14 cellular contexts compared by ENCODE assay signal in genomic region chr15:75123395-75123794, GRCh38.
A peak's percentile ranks its signal among the peaks of the same experiment; 100 is the strongest.
DNase-seq lines count a peak whose midpoint lies in the region; TF ChIP-seq lines count a peak whose summit lies in the region.
"Had no signal": no experiment of that assay in that cellular context is flagged by ENCODE, and none has a peak within 500 bp of the region (broad histone marks: within the 10 kb centered on the region; RNA-seq: fewer than 3 reads in every experiment).

No MANE protein-coding gene starts in this region.

- H3F3A ChIP-seq in GM23248 (ENCODE audit: insufficient read depth) = peaks cover 15% of the 10 kb centered on the region

- H2AFZ ChIP-seq in GM23248 = no peak overlapping the region

- H3K79me2 ChIP-seq in GM23248 (ENCODE audit: insufficient read depth) = no peaks in the 10 kb centered on the region

- H3K9ac ChIP-seq in GM23248 = peak overlapping the region; percentile 39; the same call in 1 of the 2 replicates
- H3K9ac ChIP-seq: BLaER1 had no signal

- H3K4me2 ChIP-seq in GM23248 (ENCODE audit: unreplicated experiment) = peak overlapping the region; percentile 6
- H3K4me2 ChIP-seq: BLaER1 had no signal

- POLR2A ChIA-PET in HEK293T (lab: Yijun Ruan, JAX) = interaction anchor here (0.7 to 0.9 kb wide), 2 partner anchors 78 to 81 kb away, joined by 3 to 4 read pairs; partner anchors contain the start of gene C15orf39

- H3K27me3 ChIP-seq in GM23248 (replicated peaks; ENCODE audit: insufficient read depth) = no peaks in the 10 kb centered on the region
- H3K27me3 ChIP-seq: BLaER1, spleen, tibial artery had no signal

- no peaks in the 10 kb centered on the region for H4K20me1 ChIP-seq in GM23248 (ENCODE audit: insufficient read depth)
- H4K20me1 ChIP-seq: BLaER1 had no signal

- 4 to 8% methylated on average over 5 of the region's 5 CpGs for WGBS in GM23248 (ENCODE audit: low coverage in 1 of 2, low lambda C conversion rate in 2 of 2, missing lambda C conversion rate in 2 of 2), 2 experiments

- 0 out of 2 replicates have a peak overlapping the region, but pooled peaks have one; percentile 4 for H3K4me3 ChIP-seq in GM23248
- no peak overlapping the region for H3K4me3 ChIP-seq in fibroblast of the aortic adventitia (ENCODE audit: low read depth, low read length)
- H3K4me3 ChIP-seq: BLaER1, spleen, tibial artery had no signal

- no peak for TF ChIP-seq CTCF in fibroblast of the aortic adventitia (IDR thresholded peaks at IDR 0.05; ENCODE audit: insufficient read depth, low read length)

- CTCF ChIA-PET in HEK293T (lab: Yijun Ruan, JAX) = no interaction called here

- H3K4me1 ChIP-seq in GM23248 (ENCODE audit: insufficient read depth) = peaks cover 9% of the 10 kb centered on the region

- no peaks in the 10 kb centered on the region for H3K9me2 ChIP-seq in GM23248 (ENCODE audit: insufficient read depth)

- H3K27ac ChIP-seq in GM23248 = peak overlapping the region; percentile 56
- H3K27ac ChIP-seq: BLaER1, tibial artery had no signal

- DNase-seq in A172 (ENCODE audit: low spot score) (peak; percentile 76), GM23248 (peak; percentile 81), T1000 (lab: John Stamatoyannopoulos, UW) (peak; percentile 21), fibroblast of the aortic adventitia (ENCODE audit: low read depth) (peak; percentile 54), HEK293T (ENCODE audit: extremely low spot score) (no peak), activated T-cell treated with anti-CD3 and anti-CD28 coated beads for 4 hours (no peak), NCI-H2171 treated with DMSO at 0.1 percent for 48 hours (lab: John Stamatoyannopoulos, UW) (no peak)
- no peak for DNase-seq in activated CD8-positive, alpha-beta memory T cell treated with anti-CD3 and anti-CD28 coated beads, Interleukin-2, amount 50 U/mL, for 48 hours
- DNase-seq: activated T-cell treated with anti-CD3 and anti-CD28 coated beads, Interleukin-2, amount 50 U/mL, for 48 hours; left colon; nephron progenitor cell; spleen; tibial artery had no signal

- H3K9me3 ChIP-seq in GM23248 (ENCODE audit: low read depth) = no peaks in the 10 kb centered on the region
- H3K9me3 ChIP-seq: spleen, tibial artery had no signal

- no peaks in the 10 kb centered on the region for H3K36me3 ChIP-seq in GM23248 (ENCODE audit: low read depth)
- H3K36me3 ChIP-seq: BLaER1, spleen, tibial artery had no signal

- in situ Hi-C loops in GM23248 (cut with MboI) = no loop called here

TF ChIP-seq in HEK293T, 16 proteins besides CTCF, POLR2A, EP300 and RAD21:
- TF ChIP-seq ARNT (IDR thresholded peaks at IDR 0.05) = no peak
- TF ChIP-seq BHLHE40 (IDR thresholded peaks at IDR 0.05; ENCODE audit: borderline replicate concordance) = no peak
- TF ChIP-seq FOXA1 (IDR thresholded peaks at IDR 0.05) = no peak
- no peak for TF ChIP-seq FOXK2 (IDR thresholded peaks at IDR 0.05)
- TF ChIP-seq LEF1 (IDR thresholded peaks at IDR 0.05; ENCODE audit: borderline replicate concordance) = no peak
- TF ChIP-seq NFRKB (IDR thresholded peaks at IDR 0.05) = no peak
- TF ChIP-seq SUZ12 (IDR thresholded peaks at IDR 0.05) = no peak
- TF ChIP-seq ZNF384 (IDR thresholded peaks at IDR 0.05) = no peak
- TF ChIP-seq SP1 (IDR thresholded peaks at IDR 0.05) = no peak
- TF ChIP-seq PKNOX1 (IDR thresholded peaks at IDR 0.05) = no peak
- TF ChIP-seq TARDBP (IDR thresholded peaks at IDR 0.05) = no peak
- TF ChIP-seq L3MBTL2 (conservative IDR thresholded peaks at IDR 0.05) = no peak
- no peak for TF ChIP-seq FOXM1 (IDR thresholded peaks at IDR 0.05; ENCODE audit: borderline replicate concordance)
- TF ChIP-seq ELF4 (IDR thresholded peaks at IDR 0.05) = no peak
- TF ChIP-seq HDGF (IDR thresholded peaks at IDR 0.05; ENCODE audit: borderline replicate concordance) = no peak
- no peak for TF ChIP-seq CTBP1 (IDR thresholded peaks at IDR 0.05; ENCODE audit: borderline replicate concordance)
TF ChIP-seq in HEK293T: peak in this region for 0.

Comparison
In these comparisons a context has a peak if more than half of its experiments do, and no peak if none do; other contexts are left out.
1. DNase-seq: peak in A172 (single experiment), GM23248 (single experiment), T1000 (single experiment) and fibroblast of the aortic adventitia (single experiment); none in HEK293T (single experiment), activated T-cell treated with anti-CD3 and anti-CD28 coated beads for 4 hours (single experiment), NCI-H2171 treated with DMSO at 0.1 percent for 48 hours (single experiment) and activated CD8-positive, alpha-beta memory T cell treated with anti-CD3 and anti-CD28 coated beads, Interleukin-2, amount 50 U/mL, for 48 hours (single experiment).